In genomic region chr2:31335921-31336570, GRCh38 we compare ENCODE assay signal across 15 cellular contexts.
A peak's percentile ranks its signal among the peaks of the same experiment; 100 is the strongest.
DNase-seq lines count a peak whose midpoint lies in the region; ATAC-seq and TF ChIP-seq lines count a peak whose summit lies in the region.
"Had no signal": no experiment of that assay in that cellular context is flagged by ENCODE, and none has a peak within 500 bp of the region (broad histone marks: within the 10 kb centered on the region; RNA-seq: fewer than 3 reads in every experiment).

No MANE protein-coding gene starts in this region.

- peak; percentile 3 for DNase-seq in activated CD8-positive, alpha-beta T cell treated with anti-CD3 and anti-CD28 coated beads, Interleukin-2, amount 10 ng/mL, durations not matched to agents 7 days and 5 days
- DNase-seq in activated CD8-positive, alpha-beta T cell treated with anti-CD3 and anti-CD28 coated beads for 36 hours, result no peak
- DNase-seq in amniotic epithelial cell (ENCODE audit: low read depth), result peak; percentile 70
- no peak for DNase-seq in heart left ventricle
- DNase-seq in KG1 (lab: John Stamatoyannopoulos, UW), result no peak
- DNase-seq in NK-92 treated with Interleukin-12 subunit alpha and Interleukin-12 subunit beta, amount 100 ng/mL, for 24 hours (lab: John Stamatoyannopoulos, UW), result no peak
- no peak for DNase-seq in posterior vena cava (ENCODE audit: low spot score)
- DNase-seq: DMS79; naive thymus-derived CD8-positive, alpha-beta T cell; T-helper 2 cell had no signal

- no peak for TF ChIP-seq CTCF in activated CD8-positive, alpha-beta T cell treated with anti-CD3 and anti-CD28 coated beads for 36 hours (IDR thresholded peaks at IDR 0.05)
- TF ChIP-seq CTCF in heart left ventricle (IDR thresholded peaks at IDR 0.05), result no peak

- no peak overlapping the region for H3K9ac ChIP-seq in skeletal muscle satellite cell (ENCODE audit: low read depth, low read length)

- H3K4me1 Mint-ChIP-seq in activated CD8-positive, alpha-beta T cell treated with anti-CD3 and anti-CD28 coated beads, Interleukin-2, amount 10 ng/mL, durations not matched to agents 7 days and 5 days (ENCODE audit: low read depth), result no peaks in the 10 kb centered on the region
- no peaks in the 10 kb centered on the region for H3K4me1 Mint-ChIP-seq in activated CD8-positive, alpha-beta T cell treated with anti-CD3 and anti-CD28 coated beads for 36 hours (ENCODE audit: low read depth)
- H3K4me1 Mint-ChIP-seq: naive thymus-derived CD8-positive, alpha-beta T cell had no signal

- H3K4me3 ChIP-seq in heart left ventricle (no peak overlapping the region), skeletal muscle satellite cell (ENCODE audit: low read length) (no peak overlapping the region)
- H3K4me3 ChIP-seq: skin epidermis, tibial nerve had no signal

- no peaks in the 10 kb centered on the region for H3K36me3 ChIP-seq in heart left ventricle
- H3K36me3 ChIP-seq in skeletal muscle satellite cell (ENCODE audit: insufficient read depth, low read length), result no peaks in the 10 kb centered on the region
- H3K36me3 ChIP-seq: tibial nerve had no signal

- H3K27me3 Mint-ChIP-seq in activated CD8-positive, alpha-beta T cell treated with anti-CD3 and anti-CD28 coated beads, Interleukin-2, amount 10 ng/mL, durations not matched to agents 7 days and 5 days (ENCODE audit: low read depth), result peaks cover 2% of the 10 kb centered on the region
- no peaks in the 10 kb centered on the region for H3K27me3 Mint-ChIP-seq in activated CD8-positive, alpha-beta T cell treated with anti-CD3 and anti-CD28 coated beads for 36 hours

- no peaks in the 10 kb centered on the region for H3K9me3 ChIP-seq in heart left ventricle
- H3K9me3 ChIP-seq in skeletal muscle satellite cell (replicated peaks; ENCODE audit: low read length), result no peaks in the 10 kb centered on the region
- H3K9me3 ChIP-seq: tibial nerve had no signal

- H3K27ac ChIP-seq in heart left ventricle, result no peak overlapping the region
- H3K27ac ChIP-seq: 22Rv1, skin epidermis, tibial nerve had no signal

- peak overlapping the region; percentile 11 for H3K4me2 ChIP-seq in skeletal muscle satellite cell (ENCODE audit: low read length)

- POLR2A ChIA-PET in activated CD8-positive, alpha-beta T cell treated with anti-CD3 and anti-CD28 coated beads, Interleukin-2, amount 10 ng/mL, durations not matched to agents 7 days and 5 days (lab: Charles Lee), result no interaction called here
- POLR2A ChIA-PET in activated CD8-positive, alpha-beta T cell treated with anti-CD3 and anti-CD28 coated beads for 36 hours (lab: Charles Lee), result no interaction called here

- H3K27me3 ChIP-seq in heart left ventricle (no peaks in the 10 kb centered on the region), skeletal muscle satellite cell (ENCODE audit: control insufficient read depth, insufficient read depth, low read length) (peaks cover 3% of the 10 kb centered on the region)

- no peak for TF ChIP-seq POLR2A in heart left ventricle (IDR thresholded peaks at IDR 0.05)

- CTCF ChIA-PET in activated CD8-positive, alpha-beta T cell treated with anti-CD3 and anti-CD28 coated beads, Interleukin-2, amount 10 ng/mL, durations not matched to agents 7 days and 5 days (lab: Charles Lee), result interaction anchor here (1.3 to 5.6 kb wide), 3 partner anchors 165 to 624 kb away, joined by 5 to 57 read pairs (median 44); no protein-coding TSS in a partner anchor
- CTCF ChIA-PET in activated CD8-positive, alpha-beta T cell treated with anti-CD3 and anti-CD28 coated beads for 36 hours (lab: Charles Lee), result interaction anchor here (6.3 kb wide), 1 partner anchor 624 kb away, joined by 54 read pairs; no protein-coding TSS in a partner anchor

- H3K27ac Mint-ChIP-seq in activated CD8-positive, alpha-beta T cell treated with anti-CD3 and anti-CD28 coated beads, Interleukin-2, amount 10 ng/mL, durations not matched to agents 7 days and 5 days, result no peak overlapping the region
- no peak overlapping the region for H3K27ac Mint-ChIP-seq in activated CD8-positive, alpha-beta T cell treated with anti-CD3 and anti-CD28 coated beads for 36 hours
- H3K27ac Mint-ChIP-seq: activated naive CD4-positive, alpha-beta T cell treated with anti-CD3 and anti-CD28 coated beads, Interleukin-2, amount 50 U/mL, for 72 hours; naive thymus-derived CD8-positive, alpha-beta T cell had no signal

- H3K9me3 Mint-ChIP-seq in activated CD8-positive, alpha-beta T cell treated with anti-CD3 and anti-CD28 coated beads, Interleukin-2, amount 10 ng/mL, durations not matched to agents 7 days and 5 days (ENCODE audit: insufficient read depth), result no peaks in the 10 kb centered on the region
- H3K9me3 Mint-ChIP-seq in activated CD8-positive, alpha-beta T cell treated with anti-CD3 and anti-CD28 coated beads for 36 hours, result no peaks in the 10 kb centered on the region
- H3K9me3 Mint-ChIP-seq: activated naive CD4-positive, alpha-beta T cell treated with anti-CD3 and anti-CD28 coated beads, Interleukin-2, amount 50 U/mL, for 72 hours; naive thymus-derived CD8-positive, alpha-beta T cell had no signal

- H3K4me1 ChIP-seq in heart left ventricle, result peaks cover 0 to 6% (median 0%) of the 10 kb centered on the region in 12 donors
- H3K4me1 ChIP-seq in skeletal muscle satellite cell (ENCODE audit: control insufficient read depth, insufficient read depth, low read length), result peaks cover 50% of the 10 kb centered on the region
- H3K4me1 ChIP-seq: tibial nerve had no signal

- intact Hi-C loops in activated CD8-positive, alpha-beta T cell treated with anti-CD3 and anti-CD28 coated beads for 36 hours (cut with micrococcal nuclease), result loop anchor here (10.0 kb wide), 1 partner anchor 471 kb away; no protein-coding TSS in a partner anchor
- intact Hi-C loops in heart left ventricle (cut with DNase I) (loop anchor here in 7 of 10 donors (2.0 to 10.0 kb wide), 9 partner anchors 101 to 1171 kb away; partner anchors contain the start of genes EHD3 (in 2 of the 7) and GALNT14 (in 1 of the 7)), posterior vena cava (cut with DNase I) (loop anchor here (10.0 kb wide), 2 partner anchors 101 to 171 kb away; partner anchors contain the start of gene EHD3 (in 1 of the 2))

- H3K4me3 Mint-ChIP-seq in activated CD8-positive, alpha-beta T cell treated with anti-CD3 and anti-CD28 coated beads, Interleukin-2, amount 10 ng/mL, durations not matched to agents 7 days and 5 days, result no peak overlapping the region
- no peak overlapping the region for H3K4me3 Mint-ChIP-seq in activated CD8-positive, alpha-beta T cell treated with anti-CD3 and anti-CD28 coated beads for 36 hours
- H3K4me3 Mint-ChIP-seq: naive thymus-derived CD8-positive, alpha-beta T cell had no signal

- ATAC-seq in activated CD8-positive, alpha-beta T cell treated with anti-CD3 and anti-CD28 coated beads, Interleukin-2, amount 10 ng/mL, durations not matched to agents 7 days and 5 days, result no peak
- ATAC-seq in activated CD8-positive, alpha-beta T cell treated with anti-CD3 and anti-CD28 coated beads for 36 hours, result no peak
- ATAC-seq in heart left ventricle, result peak in 3 of 4 donors; percentile 14 to 44 (median 43)
- ATAC-seq: activated naive CD4-positive, alpha-beta T cell treated with anti-CD3 and anti-CD28 coated beads, Interleukin-2, amount 50 U/mL, for 72 hours; naive thymus-derived CD8-positive, alpha-beta T cell had no signal

- WGBS in heart left ventricle, 4 donors, result 66 to 81% (median 78%) methylated on average over 5 of the region's 5 CpGs

- H3K36me3 Mint-ChIP-seq in activated CD8-positive, alpha-beta T cell treated with anti-CD3 and anti-CD28 coated beads, Interleukin-2, amount 10 ng/mL, durations not matched to agents 7 days and 5 days (ENCODE audit: low read depth), result no peaks in the 10 kb centered on the region
- H3K36me3 Mint-ChIP-seq in activated CD8-positive, alpha-beta T cell treated with anti-CD3 and anti-CD28 coated beads for 36 hours (ENCODE audit: low read depth), result no peaks in the 10 kb centered on the region
- H3K36me3 Mint-ChIP-seq: activated naive CD4-positive, alpha-beta T cell treated with anti-CD3 and anti-CD28 coated beads, Interleukin-2, amount 50 U/mL, for 72 hours; naive thymus-derived CD8-positive, alpha-beta T cell had no signal

Comparison
In these comparisons a context has a peak if more than half of its experiments do, and no peak if none do; other contexts are left out.
1. DNase-seq: peak in activated CD8-positive, alpha-beta T cell treated with anti-CD3 and anti-CD28 coated beads, Interleukin-2, amount 10 ng/mL, durations not matched to agents 7 days and 5 days (single experiment) and amniotic epithelial cell (single experiment); none in activated CD8-positive, alpha-beta T cell treated with anti-CD3 and anti-CD28 coated beads for 36 hours (single experiment), heart left ventricle (0 of 5), KG1 (single experiment), NK-92 treated with Interleukin-12 subunit alpha and Interleukin-12 subunit beta, amount 100 ng/mL, for 24 hours (single experiment) and posterior vena cava (single experiment).
2. ATAC-seq: peak in heart left ventricle (3 of 4); none in activated CD8-positive, alpha-beta T cell treated with anti-CD3 and anti-CD28 coated beads, Interleukin-2, amount 10 ng/mL, durations not matched to agents 7 days and 5 days (single experiment) and activated CD8-positive, alpha-beta T cell treated with anti-CD3 and anti-CD28 coated beads for 36 hours (single experiment).